In the genomic region with DNA sequence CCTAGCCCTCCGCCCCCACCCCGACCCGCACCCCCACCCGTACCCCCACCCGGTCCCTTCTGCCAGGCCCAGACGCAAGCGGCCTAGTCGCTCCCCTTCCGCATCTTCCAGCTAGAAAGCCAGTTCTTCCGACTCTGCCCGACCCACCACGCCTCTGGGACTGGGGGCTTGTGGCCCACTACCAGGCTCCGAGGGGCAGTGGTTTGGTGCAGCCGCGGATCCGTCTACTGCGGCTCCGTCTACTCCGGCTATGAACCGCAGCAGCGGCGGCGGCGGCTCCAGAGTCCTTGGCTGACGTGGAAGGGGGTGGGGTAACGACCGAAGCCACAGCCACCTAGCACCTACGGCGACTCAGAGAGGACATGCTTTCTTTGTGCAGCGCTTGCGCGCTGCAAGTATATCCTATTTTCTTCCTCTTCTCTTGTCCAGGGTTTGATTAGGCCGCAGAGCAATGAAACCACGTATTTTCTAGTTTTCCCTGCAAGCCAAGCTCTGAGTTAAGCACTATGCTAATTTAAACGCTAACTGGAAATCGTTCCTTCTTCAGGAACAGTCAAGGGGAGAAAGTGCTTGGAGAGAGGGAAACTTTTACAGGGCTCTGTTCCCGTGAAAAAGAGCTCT, we compare ENCODE assay signal across 8 cellular contexts. TPM values are rescaled to one million over a fixed set of nuclear protein-coding genes. Genes with fewer than 3 reads are reported as not detected.
DNase-seq lines count a peak whose midpoint lies in the region; ATAC-seq and TF ChIP-seq lines count a peak whose summit lies in the region.

TSS of gene COPB1 (minus strand) at position 252 of the 621 bp plus-strand sequence. CDS start 883 bp downstream, outside the sequence.

- peak within 1 kb of the TSS; percentile 91 for H3K9ac ChIP-seq in adipocyte (ENCODE audit: low read length)

- H3K4me3 ChIP-seq in GM12875 (ENCODE audit: low read depth, low read length) (peak within 1 kb of the TSS; percentile 87), adipocyte (ENCODE audit: low read length) (peak within 1 kb of the TSS; percentile 93), heart right ventricle (peak within 1 kb of the TSS; percentile 72 to 84 (median 78)), upper lobe of right lung (peak within 1 kb of the TSS; percentile 77)

- TF ChIP-seq CTCF in GM12875 (IDR thresholded peaks at IDR 0.05; ENCODE audit: borderline replicate concordance, insufficient read depth, low read depth, low read length) (no peak), heart right ventricle (IDR thresholded peaks at IDR 0.05) (no peak), upper lobe of right lung (IDR thresholded peaks at IDR 0.05) (no peak)

- H3K9me3 ChIP-seq in adipocyte (ENCODE audit: control insufficient read depth, low read length) = no peaks in the 10 kb centered on the region
- H3K9me3 ChIP-seq in heart right ventricle = no peaks in the 10 kb centered on the region
- no peaks in the 10 kb centered on the region for H3K9me3 ChIP-seq in upper lobe of right lung

- intact Hi-C loops in heart right ventricle (cut with DNase I) = loop anchor here in 2 of 10 donors (5.0 kb wide), 2 partner anchors 37 to 42 kb away; no protein-coding TSS in a partner anchor
- intact Hi-C loops in posterior vena cava (cut with DNase I) = no loop called here
- intact Hi-C loops in upper lobe of right lung (cut with DNase I) = no loop called here

- H3K27ac ChIP-seq in heart right ventricle = peak within 1 kb of the TSS; percentile 67 to 94 (median 91)
- H3K27ac ChIP-seq in upper lobe of right lung = peak within 1 kb of the TSS; percentile 79

- DNase-seq in NCI-H1436 (lab: John Stamatoyannopoulos, UW) (peak; percentile 81), T follicular helper cell (ENCODE audit: low read depth) (peak; percentile 91), adipocyte (ENCODE audit: low read depth) (peak; percentile 96), heart right ventricle (peak; percentile 89 to 96), posterior vena cava (ENCODE audit: low spot score) (peak; percentile 97), upper lobe of right lung (peak; percentile 95)

- peak; percentile 92 for ATAC-seq in HG02798 (IDR thresholded peaks at IDR 0.05; ENCODE audit: poor library complexity, unreplicated experiment)
- ATAC-seq in heart right ventricle = peak; percentile 99 to 100 (median 99)
- peak; percentile 100 for ATAC-seq in upper lobe of right lung

- WGBS in heart right ventricle, 2 donors = 0% methylated on average over 37 of the region's 37 CpGs

- peaks cover 59% of the 10 kb centered on the region for H3K36me3 ChIP-seq in adipocyte (ENCODE audit: control insufficient read depth, insufficient read depth, low read length, severe bottlenecking)
- H3K36me3 ChIP-seq in heart right ventricle = peaks cover 0 to 56% (median 39%) of the 10 kb centered on the region in 9 donors
- peaks cover 51% of the 10 kb centered on the region for H3K36me3 ChIP-seq in upper lobe of right lung

- H3K4me1 ChIP-seq in adipocyte (ENCODE audit: control insufficient read depth, insufficient read depth, low read length) = peaks cover 28% of the 10 kb centered on the region
- peaks cover 0 to 53% (median 30%) of the 10 kb centered on the region in 9 donors for H3K4me1 ChIP-seq in heart right ventricle
- peaks cover 13% of the 10 kb centered on the region for H3K4me1 ChIP-seq in upper lobe of right lung

- no peaks in the 10 kb centered on the region for H3K27me3 ChIP-seq in adipocyte (replicated peaks; ENCODE audit: control insufficient read depth, insufficient read depth, low read length)
- H3K27me3 ChIP-seq in heart right ventricle = no peaks in the 10 kb centered on the region
- H3K27me3 ChIP-seq in upper lobe of right lung = no peaks in the 10 kb centered on the region

RNA-seq across cellular contexts. Expression of gene COPB1, which starts in this region (rescaled TPM):
- total RNA-seq in heart right ventricle (10 to 100 TPM; 40.2 to 60.0 (median 47.9) TPM), posterior vena cava (100 to 1,000 TPM; 103 to 113 TPM), upper lobe of right lung (84.5 TPM)
- 10 to 100 TPM; 28.4 to 49.1 TPM for polyA plus RNA-seq in heart right ventricle

Comparison
In these comparisons a context has a peak if more than half of its experiments do, and no peak if none do; other contexts are left out.
1. Peak in every context shown above with its lines: DNase-seq, ATAC-seq, H3K4me3 ChIP-seq and H3K27ac ChIP-seq.